Comparison of ENCODE assay signal across 8 cellular contexts in the genomic region with DNA sequence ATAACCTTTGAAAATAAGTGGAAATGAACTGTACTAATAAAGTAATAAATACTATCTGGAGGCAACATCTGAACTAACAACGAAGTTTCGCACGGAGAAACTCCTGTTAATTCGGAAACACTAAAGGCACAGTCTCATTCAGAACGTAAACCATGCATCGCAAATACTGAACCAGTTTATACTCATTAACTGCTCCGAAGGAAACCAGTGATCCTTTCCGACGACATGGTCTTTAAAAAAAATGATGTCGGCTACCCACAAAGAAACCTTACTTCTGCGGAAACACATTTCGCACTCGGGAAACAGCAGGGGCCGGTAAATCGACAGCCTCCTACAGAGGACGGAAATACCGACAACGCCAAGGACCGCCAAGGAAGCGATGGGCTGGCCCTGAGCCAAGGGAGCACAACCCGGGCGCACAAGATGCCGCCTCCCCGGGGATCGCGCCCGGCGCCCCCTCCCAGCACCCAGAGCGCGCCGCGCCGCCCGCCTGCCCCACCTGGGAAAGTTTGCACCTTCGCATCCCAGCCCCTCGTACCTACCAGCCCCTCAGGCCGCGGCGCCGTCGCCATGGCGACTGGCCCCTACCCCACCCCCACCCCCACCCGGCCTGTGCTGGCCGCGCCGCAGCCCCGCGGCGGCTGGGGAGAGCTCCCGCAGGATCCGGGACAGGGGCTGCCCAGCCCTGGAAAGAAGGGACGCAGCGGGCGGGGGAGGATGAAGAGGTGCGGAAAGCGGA. TPM values are rescaled to one million over a fixed set of nuclear protein-coding genes. Genes with fewer than 3 reads are reported as not detected.
A peak's percentile ranks its signal among the peaks of the same experiment; 100 is the strongest.
DNase-seq lines count a peak whose midpoint lies in the region; ATAC-seq and TF ChIP-seq lines count a peak whose summit lies in the region.

No MANE protein-coding gene starts in this region.

- H3K36me3 ChIP-seq in Karpas-422 (ENCODE audit: insufficient read depth, low read length): peaks cover 8% of the 10 kb centered on the region
- no peaks in the 10 kb centered on the region for H3K36me3 ChIP-seq in gastroesophageal sphincter

- peak overlapping the region; percentile 97 for H3K9ac ChIP-seq in Karpas-422 (ENCODE audit: low read length)

- WGBS in gastroesophageal sphincter (ENCODE audit: low coverage in 1 of 2), 2 donors: 0 to 1% methylated on average over 8 to 9 of the region's 56 CpGs

- peak overlapping the region; percentile 82 for H3K4me3 ChIP-seq in Karpas-422 (ENCODE audit: low read length)
- peak overlapping the region; percentile 65 to 99 for H3K4me3 ChIP-seq in gastroesophageal sphincter

- no peak for TF ChIP-seq EP300 in gastroesophageal sphincter (IDR thresholded peaks at IDR 0.05)

- no peak overlapping the region for H2AFZ ChIP-seq in Karpas-422 (ENCODE audit: low read length)

- H4K20me1 ChIP-seq in Karpas-422 (ENCODE audit: insufficient read depth, low read depth, low read length): no peaks in the 10 kb centered on the region

- H3K27me3 ChIP-seq in Karpas-422 (ENCODE audit: low read length): no peaks in the 10 kb centered on the region
- H3K27me3 ChIP-seq in gastroesophageal sphincter: no peaks in the 10 kb centered on the region

- H3K9me2 ChIP-seq in Karpas-422 (replicated peaks; ENCODE audit: insufficient read depth, low read length): no peaks in the 10 kb centered on the region

- TF ChIP-seq POLR2A in gastroesophageal sphincter (IDR thresholded peaks at IDR 0.05): no peak

- TF ChIP-seq CTCF in gastroesophageal sphincter (IDR thresholded peaks at IDR 0.05): no peak

- H3K79me2 ChIP-seq in Karpas-422 (ENCODE audit: low read length): peaks cover 55% of the 10 kb centered on the region

- H3K27ac ChIP-seq in Karpas-422 (ENCODE audit: low read length) (peak overlapping the region; percentile 83), gastroesophageal sphincter (peak overlapping the region; percentile 57 to 99 (median 95))

- H3K4me1 ChIP-seq in Karpas-422 (ENCODE audit: low read length) (peaks cover 24% of the 10 kb centered on the region), gastroesophageal sphincter (peaks cover 0 to 61% (median 6%) of the 10 kb centered on the region in 3 donors)

- DNase-seq in DMS53 treated with DMSO at 0.1 percent for 48 hours (lab: John Stamatoyannopoulos, UW; ENCODE audit: unreplicated experiment) (peak; percentile 22), GOT3 (lab: John Stamatoyannopoulos, UW) (peak; percentile 19), Karpas-422 (peak; percentile 89), SIG-M5 (lab: John Stamatoyannopoulos, UW) (peak; percentile 19), activated gamma-delta T cell treated with Interleukin-2 at 50 U/mL for 16 hours (peak; percentile 67), nucleus accumbens (lab: John Stamatoyannopoulos, UW) (peak in 47 of 56 donors; percentile 4 to 80 (median 61)), superior temporal gyrus (ENCODE audit: extremely low spot score) (peak; percentile 58)

- peak overlapping the region; percentile 88 for H3K4me2 ChIP-seq in Karpas-422 (ENCODE audit: low read depth, low read length, poor library complexity, severe bottlenecking)

- ATAC-seq in gastroesophageal sphincter: peak; percentile 65

- no peaks in the 10 kb centered on the region for H3K9me3 ChIP-seq in Karpas-422 (ENCODE audit: low read length)
- no peaks in the 10 kb centered on the region for H3K9me3 ChIP-seq in gastroesophageal sphincter

RNA-seq across cellular contexts. Expression of gene PRKAA1, which starts 0.7 kb away (rescaled TPM):
- total RNA-seq in Karpas-422 (2014; rRNA removed; shearing (Covaris generic); ENCODE audit: low replicate concordance): 53.0 and 62.2 TPM in 2 replicates
- total RNA-seq in gastroesophageal sphincter: 100 to 1,000 TPM in 2 of 4 donors, 10 to 100 TPM in 2; 66.5 to 113 (median 97.9) TPM

RNA-seq across cellular contexts. Expression of gene RPL37, which starts 37.6 kb away (rescaled TPM):
- 3,939 and 6,611 TPM in 2 replicates for total RNA-seq in Karpas-422 (2014; rRNA removed; shearing (Covaris generic); ENCODE audit: low replicate concordance)
- total RNA-seq in gastroesophageal sphincter: 100 to 1,000 TPM in 2 of 4 donors, 10 to 100 TPM in 2; 64.0 to 132 (median 91.4) TPM

RNA-seq across cellular contexts. Expression of gene TTC33, which starts 41.7 kb away (rescaled TPM):
- total RNA-seq in Karpas-422 (2014; rRNA removed; shearing (Covaris generic); ENCODE audit: low replicate concordance): 17.0 and 18.5 TPM in 2 replicates
- total RNA-seq in gastroesophageal sphincter: 10 to 100 TPM; 23.2 to 27.7 (median 25.8) TPM

RNA-seq across cellular contexts. Expression of gene CARD6, which starts 43.7 kb away (rescaled TPM):
- total RNA-seq in Karpas-422 (2014; rRNA removed; shearing (Covaris generic); ENCODE audit: low replicate concordance): 0.43 and 1.0 TPM in 2 replicates
- 10 to 100 TPM in 1 of 4 donors, 1 to 10 TPM in 3; 4.8 to 13.6 (median 8.5) TPM for total RNA-seq in gastroesophageal sphincter

Comparison
In these comparisons a context has a peak if more than half of its experiments do, and no peak if none do; other contexts are left out.
1. Peak in every context shown above with its lines: DNase-seq, ATAC-seq, H3K4me3 ChIP-seq and H3K27ac ChIP-seq.
2. DNase-seq: peak in every context shown above with its lines; median percentile 89 in Karpas-422; 67 in activated gamma-delta T cell treated with Interleukin-2 at 50 U/mL for 16 hours; 61 in nucleus accumbens; 58 in superior temporal gyrus; 22 in DMS53 treated with DMSO at 0.1 percent for 48 hours; 19 in GOT3; 19 in SIG-M5.
3. RNA of gene RPL37, which starts 37.6 kb away (total RNA-seq): 3,939 to 6,611 TPM in Karpas-422; 64.0 to 132 TPM in gastroesophageal sphincter; every median in the first group is over 10 times any median in the second.